22 cellular contexts compared by ENCODE assay signal in genomic region chr2:10554961-10555809, GRCh38.
"Had no signal": no experiment of that assay in that cellular context is flagged by ENCODE, and none has a peak within 500 bp of the region (broad histone marks: within the 10 kb centered on the region; RNA-seq: fewer than 3 reads in every experiment).

No MANE protein-coding gene starts in this region.

- FAIRE-seq: astrocyte had no signal

- DNase-seq: activated CD4-positive, alpha-beta memory T cell treated with anti-CD3 and anti-CD28 coated beads, Interleukin-2, amount 10 ng/mL, durations not matched to agents 7 days and 5 days; activated CD4-positive, alpha-beta T cell treated with anti-CD3 and anti-CD28 coated beads, Interleukin-2, amount 10 ng/mL, durations not matched to agents 24 days and 14 days; activated CD8-positive, alpha-beta memory T cell treated with anti-CD3 and anti-CD28 coated beads, Interleukin-2, amount 10 ng/mL, durations not matched to agents 7 days and 5 days; activated naive CD4-positive, alpha-beta T cell treated with Interleukin-2 at 50 U/mL for 16 hours; activated naive CD8-positive, alpha-beta T cell treated with anti-CD3 and anti-CD28 coated beads for 36 hours; activated T-cell treated with anti-CD3 and anti-CD28 coated beads for 4 hours; colonic mucosa; mammary epithelial cell; midbrain; natural killer cell; retina; stimulated activated CD4-positive, alpha-beta T cell treated with anti-CD3 and anti-CD28 coated beads, Interleukin-12 subunit alpha, Interleukin-12 subunit beta, amount 100 ng/mL, for 4 hours; stimulated activated CD4-positive, alpha-beta T cell treated with anti-CD3 and anti-CD28 coated beads, Interleukin-4, amount 100 ng/mL, for 4 hours; substantia nigra; T-cell; tibial artery had no signal

- H3K36me3 ChIP-seq: colonic mucosa, left lung had no signal

- ATAC-seq: activated CD4-positive, CD25-positive, alpha-beta regulatory T cell treated with anti-CD3 and anti-CD28 coated beads, Interleukin-2, amount 50 U/mL, for 24 hours; activated CD8-positive, alpha-beta memory T cell treated with anti-CD3 and anti-CD28 coated beads, Interleukin-2, amount 10 ng/mL, durations not matched to agents 7 days and 5 days; activated T-helper 17 cell treated with anti-CD3 and anti-CD28 coated beads, Interleukin-2, amount 50 U/mL, for 72 hours; left lung; natural killer cell; T-cell had no signal

- H3K9me3 ChIP-seq: colonic mucosa, left lung, tibial artery had no signal

- H3K27ac ChIP-seq: colonic mucosa, epithelial cell of prostate, left lung, tibial artery, VCaP had no signal

- H3K4me3 ChIP-seq: colonic mucosa, left lung, tibial artery had no signal

- H3K4me1 ChIP-seq: colonic mucosa, tibial artery had no signal
